8 cellular contexts compared by ENCODE assay signal in genomic region chr3:129942296-129942695, GRCh38. TPM values are rescaled to one million over a fixed set of nuclear protein-coding genes. Genes with fewer than 3 reads are reported as not detected.
DNase-seq lines count a peak whose midpoint lies in the region; ATAC-seq and TF ChIP-seq lines count a peak whose summit lies in the region.

No MANE protein-coding gene starts in this region.

- no peaks in the 10 kb centered on the region for H3K9me3 Mint-ChIP-seq in CD4-positive, alpha-beta T cell

- H3F3A ChIP-seq in SU-DHL-6 (ENCODE audit: insufficient read depth) = no peaks in the 10 kb centered on the region

- H3K9me2 ChIP-seq in SU-DHL-6 (replicated peaks; ENCODE audit: insufficient read depth, low read length) = no peaks in the 10 kb centered on the region

- no peaks in the 10 kb centered on the region for H3K4me1 Mint-ChIP-seq in CD4-positive, alpha-beta T cell (ENCODE audit: low read depth)

- intact Hi-C loops in CD4-positive, alpha-beta T cell (cut with DNase I, micrococcal nuclease) = loop anchor here in 1 of 2 experiments (5.0 kb wide), 1 partner anchor 60 kb away; no protein-coding TSS in a partner anchor
- intact Hi-C loops in left colon (cut with DNase I, micrococcal nuclease) = no loop called here

- ATAC-seq in CD4-positive, alpha-beta T cell (ENCODE audit: poor library complexity) = peak; percentile 43
- ATAC-seq in GM21360 (IDR thresholded peaks at IDR 0.05; ENCODE audit: unreplicated experiment) = peak; percentile 67
- peak; percentile 89 for ATAC-seq in left colon
- no peak for ATAC-seq in HG02938 (IDR thresholded peaks at IDR 0.05; ENCODE audit: unreplicated experiment)

- H3K79me2 ChIP-seq in SU-DHL-6 (ENCODE audit: insufficient read depth, low read length) = no peaks in the 10 kb centered on the region

- no peak overlapping the region for H3K4me3 ChIP-seq in SU-DHL-6 (ENCODE audit: insufficient read depth, low read length, poor library complexity, severe bottlenecking)

- CTCF ChIA-PET in CD4-positive, alpha-beta T cell (lab: Charles Lee) = no interaction called here

- peak; percentile 12 for TF ChIP-seq CTCF in CD4-positive, alpha-beta T cell (IDR thresholded peaks at IDR 0.05)
- peak; percentile 42 for TF ChIP-seq CTCF in SU-DHL-6 (IDR thresholded peaks at IDR 0.05; ENCODE audit: insufficient read depth, low read length, poor library complexity, severe bottlenecking)

- H3K36me3 Mint-ChIP-seq in CD4-positive, alpha-beta T cell (ENCODE audit: low read depth) = no peaks in the 10 kb centered on the region

- H3K27ac Mint-ChIP-seq in CD4-positive, alpha-beta T cell = no peak overlapping the region

- no peak overlapping the region for H3K4me2 ChIP-seq in SU-DHL-6 (ENCODE audit: low read depth, low read length, poor library complexity, severe bottlenecking)

- peak in 3 of 10 experiments; percentile 7 to 11 (median 10) for DNase-seq in CD4-positive, alpha-beta T cell
- DNase-seq in NCI-H1092 treated with DMSO at 0.1 percent for 48 hours (lab: John Stamatoyannopoulos, UW) (peak; percentile 47), cerebellum (ENCODE audit: low spot score) (peak; percentile 81), left colon (peak in 1 of 2 donors; percentile 60)
- peak; percentile 26 to 37 for DNase-seq in stimulated activated CD4-positive, alpha-beta T cell treated with anti-CD3 and anti-CD28 coated beads, Interleukin-4, amount 100 ng/mL, for 48 hours (ENCODE audit: low read depth in 2 of 2)

- H2AFZ ChIP-seq in SU-DHL-6 (ENCODE audit: low read depth, low read length, severe bottlenecking) = no peak overlapping the region

- no peaks in the 10 kb centered on the region for H3K27me3 ChIP-seq in CD4-positive, alpha-beta T cell (ENCODE audit: control insufficient read depth, insufficient read depth, low read length)
- H3K27me3 ChIP-seq in SU-DHL-6 (ENCODE audit: low read length) = no peaks in the 10 kb centered on the region

- POLR2A ChIA-PET in CD4-positive, alpha-beta T cell (lab: Charles Lee) = no interaction called here

- no peaks in the 10 kb centered on the region for H3K36me3 ChIP-seq in SU-DHL-6 (ENCODE audit: low read length)

- H3K27ac ChIP-seq in CD4-positive, alpha-beta T cell (ENCODE audit: low read depth, low read length) = no peak overlapping the region
- no peak overlapping the region for H3K27ac ChIP-seq in SU-DHL-6 (ENCODE audit: low read depth, low read length)

- H3K4me3 Mint-ChIP-seq in CD4-positive, alpha-beta T cell = no peak overlapping the region

- no peaks in the 10 kb centered on the region for H3K27me3 Mint-ChIP-seq in CD4-positive, alpha-beta T cell

- H4K20me1 ChIP-seq in SU-DHL-6 (ENCODE audit: low read depth, low read length) = no peaks in the 10 kb centered on the region

- no peaks in the 10 kb centered on the region for H3K9me3 ChIP-seq in CD4-positive, alpha-beta T cell (ENCODE audit: control insufficient read depth, low read length)
- H3K9me3 ChIP-seq in SU-DHL-6 (ENCODE audit: insufficient read depth, low read length) = no peaks in the 10 kb centered on the region

- H3K9ac ChIP-seq in SU-DHL-6 (ENCODE audit: low read length) = no peak overlapping the region

RNA-seq across cellular contexts. Expression of gene TRH, which starts 32.2 kb away (rescaled TPM):
- total RNA-seq in CD4-positive, alpha-beta T cell = not detected
- total RNA-seq in cerebellum (16.4 TPM), left colon (not detected)

RNA-seq across cellular contexts. Expression of gene TMCC1, which starts 48.8 kb away (rescaled TPM):
- total RNA-seq in CD4-positive, alpha-beta T cell = 10 to 100 TPM; 33.3 to 33.8 TPM
- 68.0 TPM for total RNA-seq in cerebellum
- 10 to 100 TPM; 34.4 to 35.7 TPM for total RNA-seq in left colon

Comparison
In these comparisons a context has a peak if more than half of its experiments do, and no peak if none do; other contexts are left out.
1. RNA of gene TRH, which starts 32.2 kb away (total RNA-seq): 16.4 TPM in cerebellum (single experiment); not detected in CD4-positive, alpha-beta T cell and not detected in left colon; every median in the first group is over 10 times any median in the second.